In the genomic region with DNA sequence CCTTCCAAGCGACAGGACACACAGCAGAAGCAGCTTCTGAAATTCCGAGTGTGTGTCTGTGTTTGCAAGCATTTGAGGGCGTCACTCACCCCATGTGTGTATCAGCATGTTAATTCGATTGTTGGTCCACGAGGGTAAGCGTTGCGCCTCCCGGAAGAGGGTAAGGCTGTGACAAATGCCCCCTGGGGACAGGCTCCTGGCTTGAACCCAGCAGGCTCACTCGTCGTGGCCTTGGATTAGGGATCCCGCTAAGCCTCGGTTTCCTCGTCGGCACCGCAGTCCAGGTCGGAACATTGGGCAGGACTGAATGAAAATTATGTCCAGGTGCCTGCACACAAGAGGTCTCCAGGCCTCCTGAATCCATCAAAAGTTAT, we compare ENCODE assay signal across 8 cellular contexts. TPM values are rescaled to one million over a fixed set of nuclear protein-coding genes. Genes with fewer than 3 reads are reported as not detected.
DNase-seq lines count a peak whose midpoint lies in the region; ATAC-seq, FAIRE-seq and TF ChIP-seq lines count a peak whose summit lies in the region.
"Had no signal": no experiment of that assay in that cellular context is flagged by ENCODE, and none has a peak within 500 bp of the region (broad histone marks: within the 10 kb centered on the region; RNA-seq: fewer than 3 reads in every experiment).

No MANE protein-coding gene starts in this region.

- no peaks in the 10 kb centered on the region for H4K20me1 ChIP-seq in endothelial cell of umbilical vein (replicated peaks; ENCODE audit: control insufficient read depth, extremely low read depth, insufficient read depth, low read length)

- H3K4me3 ChIP-seq in GM08714 (ENCODE audit: low read length) (peak overlapping the region; percentile 45; the same call in 1 of the 2 replicates), Peyer's patch (peak overlapping the region; percentile 62 to 91 (median 72)), endothelial cell of umbilical vein (replicated peaks in 1 of 3; ENCODE audit: insufficient read depth in 1 of 3, low read depth in 1 of 3, low read length in 3 of 3) (no peak overlapping the region)

- intact Hi-C loops in endothelial cell of umbilical vein (cut with micrococcal nuclease) = no loop called here

- TF ChIP-seq POLR2A in Peyer's patch (IDR thresholded peaks at IDR 0.05) (no peak), endothelial cell of umbilical vein (IDR thresholded peaks at IDR 0.05; ENCODE audit: low read depth, low read length) (no peak)

- H3K4me3 Mint-ChIP-seq in progenitor cell of endocrine pancreas (ENCODE audit: low read depth) = peak overlapping the region; percentile 76

- BruUV-seq in endothelial cell of umbilical vein (replicated peaks; lab: Mats Ljungman, UMichigan) = no TSS peak

- no peak for ATAC-seq in GM19023 (IDR thresholded peaks at IDR 0.05; ENCODE audit: unreplicated experiment)
- no peak for ATAC-seq in GM21619 (IDR thresholded peaks at IDR 0.05; ENCODE audit: unreplicated experiment)
- ATAC-seq in HG03095 (IDR thresholded peaks at IDR 0.05; ENCODE audit: unreplicated experiment) = no peak

- H3K79me2 ChIP-seq in endothelial cell of umbilical vein (ENCODE audit: control insufficient read depth, insufficient read depth, low read length) = no peaks in the 10 kb centered on the region

- POLR2A ChIA-PET in endothelial cell of umbilical vein (lab: Charles Lee) = no interaction called here

- H3K9me1 ChIP-seq in endothelial cell of umbilical vein (replicated peaks; ENCODE audit: control insufficient read depth, extremely low read depth, insufficient read depth, low read length) = no peaks in the 10 kb centered on the region

- peaks cover 14% of the 10 kb centered on the region for H3K27me3 Mint-ChIP-seq in progenitor cell of endocrine pancreas

- peak overlapping the region; percentile 98 for H2AFZ ChIP-seq in endothelial cell of umbilical vein (ENCODE audit: low read depth, low read length)

- H3K9ac ChIP-seq in endothelial cell of umbilical vein (replicated peaks; ENCODE audit: extremely low read depth, insufficient read depth, low read length) = no peak overlapping the region

- peaks cover 0 to 11% (median 5%) of the 10 kb centered on the region in 4 donors for H3K4me1 ChIP-seq in Peyer's patch
- peaks cover 7% of the 10 kb centered on the region for H3K4me1 ChIP-seq in endothelial cell of umbilical vein (ENCODE audit: control insufficient read depth, extremely low read depth, insufficient read depth, low read length)

- H3K4me2 ChIP-seq in endothelial cell of umbilical vein (ENCODE audit: insufficient read depth, low read length) = peak overlapping the region; percentile 53

- no peaks in the 10 kb centered on the region for H3K4me1 Mint-ChIP-seq in progenitor cell of endocrine pancreas (ENCODE audit: low read depth)

- dilution Hi-C loops in endothelial cell of umbilical vein (cut with MboI; ENCODE audit: extremely low pct_ligation_motif_present, low sequenced_read_pairs) = no loop called here

- no peak for TF ChIP-seq CTCF in Peyer's patch (IDR thresholded peaks at IDR 0.05)
- no peak for TF ChIP-seq CTCF in endothelial cell of umbilical vein (IDR thresholded peaks at IDR 0.05; ENCODE audit: extremely low read depth in 1 of 2, insufficient read depth in 1 of 2, low read depth in 1 of 2, low read length in 2 of 2)
- no peak for TF ChIP-seq CTCF in progenitor cell of endocrine pancreas (IDR thresholded peaks at IDR 0.05; ENCODE audit: unreplicated experiment)

- H3K27ac ChIP-seq in Peyer's patch = peak overlapping the region; percentile 84 to 89 (median 88)
- H3K27ac ChIP-seq in endothelial cell of umbilical vein (ENCODE audit: insufficient read depth, low read depth, low read length) = no peak overlapping the region

- peaks cover 5% of the 10 kb centered on the region for H3K36me3 Mint-ChIP-seq in progenitor cell of endocrine pancreas (ENCODE audit: insufficient read depth)

- H3K9me3 Mint-ChIP-seq in progenitor cell of endocrine pancreas (ENCODE audit: low read depth) = no peaks in the 10 kb centered on the region

- no peak for DNase-seq in Peyer's patch
- DNase-seq in endothelial cell of umbilical vein (ENCODE audit: low read depth, low spot score) = no peak
- DNase-seq in progenitor cell of endocrine pancreas (ENCODE audit: low spot score, unreplicated experiment) = no peak

- H3K9me3 ChIP-seq in Peyer's patch (no peaks in the 10 kb centered on the region), endothelial cell of umbilical vein (replicated peaks; ENCODE audit: control insufficient read depth, insufficient read depth, low read length) (no peaks in the 10 kb centered on the region)

- CTCF ChIA-PET in endothelial cell of umbilical vein (lab: Charles Lee) = interaction anchor here (0.7 kb wide), 1 partner anchor 45 kb away, joined by 3 read pairs; a partner anchor contains a TSS

- H3K27ac Mint-ChIP-seq in progenitor cell of endocrine pancreas = peak overlapping the region; percentile 74

- H3K36me3 ChIP-seq in Peyer's patch (peaks cover 0 to 10% (median 0%) of the 10 kb centered on the region in 3 donors), endothelial cell of umbilical vein (ENCODE audit: control insufficient read depth in 2 of 2, extremely low read depth in 1 of 2, insufficient read depth in 2 of 2, low read length in 2 of 2) (peaks cover 0 to 4% of the 10 kb centered on the region in 2 experiments)

- FAIRE-seq in endothelial cell of umbilical vein (lab: Jason Lieb, UNC) = no peak

- H3K27me3 ChIP-seq in Peyer's patch (no peaks in the 10 kb centered on the region), endothelial cell of umbilical vein (ENCODE audit: control insufficient read depth in 2 of 2, insufficient read depth in 2 of 2, low read length in 2 of 2) (no peaks in the 10 kb centered on the region)

TF ChIP-seq in endothelial cell of umbilical vein, 7 proteins besides CTCF, POLR2A, EP300 and RAD21 (continues in another document):
- no peak for TF ChIP-seq FOS (IDR thresholded peaks at IDR 0.05; ENCODE audit: borderline replicate concordance, insufficient read depth, low read length)
- no peak for TF ChIP-seq GATA2 (IDR thresholded peaks at IDR 0.05; ENCODE audit: insufficient read depth, insufficient read length, low read depth, low read length)
- TF ChIP-seq EZH2 (IDR thresholded peaks at IDR 0.05; ENCODE audit: borderline replicate concordance, low read depth, low read length, severe bottlenecking) = no peak

RNA-seq across cellular contexts. Expression of a gene that starts 0.6 kb away (rescaled TPM):
- total RNA-seq in Peyer's patch (100 to 1,000 TPM; 117 to 245 (median 199) TPM), endothelial cell of umbilical vein (70.0 and 87.6 TPM in 2 replicates), progenitor cell of endocrine pancreas (141 and 143 TPM in 2 replicates)
- 104 and 105 TPM in 2 replicates for polyA plus RNA-seq in endothelial cell of umbilical vein
- polyA plus RNA-seq in endothelial cell of umbilical vein (2011; cell fraction: cytosol; rRNA removed) = 56.8 and 60.2 TPM in 2 replicates
- 331 and 336 TPM in 2 replicates for polyA plus RNA-seq in endothelial cell of umbilical vein (2011; cell fraction: nucleus; rRNA removed)
- polyA plus RNA-seq in endothelial cell of umbilical vein (2012) = 43.6 and 44.8 TPM in 2 replicates
- 229 and 460 TPM in 2 replicates for polyA minus RNA-seq in endothelial cell of umbilical vein
- polyA minus RNA-seq in endothelial cell of umbilical vein (2011; cell fraction: cytosol; rRNA and poly(A)+ RNA removed) = 51.1 TPM
- polyA minus RNA-seq in endothelial cell of umbilical vein (2011; cell fraction: nucleus; rRNA and poly(A)+ RNA removed) = 126 and 138 TPM in 2 replicates
- total RNA-seq: myocyte had no signal

RNA-seq across cellular contexts. Expression of a gene that starts 2.8 kb away (rescaled TPM):
- total RNA-seq in Peyer's patch (10 to 100 TPM in 1 of 4 donors, 1 to 10 TPM in 2, not detected in 1; 2.3 to 13.4 (median 7.8) TPM), endothelial cell of umbilical vein (not detected in 2 replicates), progenitor cell of endocrine pancreas (1.0 and 2.0 TPM in 2 replicates)
- polyA plus RNA-seq in endothelial cell of umbilical vein = not detected in 2 replicates
- not detected in 2 replicates for polyA plus RNA-seq in endothelial cell of umbilical vein (2011; cell fraction: cytosol; rRNA removed)
- polyA plus RNA-seq in endothelial cell of umbilical vein (2011; cell fraction: nucleus; rRNA removed) = 0.24 and 0.56 TPM in 2 replicates
- not detected in 2 replicates for polyA plus RNA-seq in endothelial cell of umbilical vein (2012)
- not detected in 2 replicates for polyA minus RNA-seq in endothelial cell of umbilical vein
- not detected for polyA minus RNA-seq in endothelial cell of umbilical vein (2011; cell fraction: cytosol; rRNA and poly(A)+ RNA removed)
- not detected in 2 replicates for polyA minus RNA-seq in endothelial cell of umbilical vein (2011; cell fraction: nucleus; rRNA and poly(A)+ RNA removed)
- total RNA-seq: myocyte had no signal

RNA-seq across cellular contexts. Expression of a gene that starts 6.7 kb away (rescaled TPM):
- total RNA-seq in Peyer's patch (100 to 1,000 TPM in 1 of 4 donors, 10 to 100 TPM in 3; 12.6 to 102 (median 14.5) TPM), endothelial cell of umbilical vein (162 and 172 TPM in 2 replicates), progenitor cell of endocrine pancreas (150 and 184 TPM in 2 replicates)
- polyA plus RNA-seq in endothelial cell of umbilical vein = 55.0 and 59.0 TPM in 2 replicates
- polyA plus RNA-seq in endothelial cell of umbilical vein (2011; cell fraction: cytosol; rRNA removed) = 48.7 and 75.3 TPM in 2 replicates
- polyA plus RNA-seq in endothelial cell of umbilical vein (2011; cell fraction: nucleus; rRNA removed) = 28.1 and 30.8 TPM in 2 replicates
- polyA plus RNA-seq in endothelial cell of umbilical vein (2012) = 95.4 and 103 TPM in 2 replicates
- 9.3 and 11.5 TPM in 2 replicates for polyA minus RNA-seq in endothelial cell of umbilical vein
- polyA minus RNA-seq in endothelial cell of umbilical vein (2011; cell fraction: cytosol; rRNA and poly(A)+ RNA removed) = 10.5 TPM
- 13.5 and 16.2 TPM in 2 replicates for polyA minus RNA-seq in endothelial cell of umbilical vein (2011; cell fraction: nucleus; rRNA and poly(A)+ RNA removed)

RNA-seq across cellular contexts. Expression of a gene that starts 7.0 kb away (rescaled TPM):
- total RNA-seq in Peyer's patch = 10 to 100 TPM; 26.6 to 61.9 (median 33.7) TPM
- 37.0 and 37.3 TPM in 2 replicates for total RNA-seq in endothelial cell of umbilical vein
- 47.6 and 51.6 TPM in 2 replicates for polyA plus RNA-seq in endothelial cell of umbilical vein
- 28.9 and 35.7 TPM in 2 replicates for polyA plus RNA-seq in endothelial cell of umbilical vein (2011; cell fraction: cytosol; rRNA removed)
- polyA plus RNA-seq in endothelial cell of umbilical vein (2011; cell fraction: nucleus; rRNA removed) = 82.1 and 87.5 TPM in 2 replicates
- 29.9 and 38.5 TPM in 2 replicates for polyA plus RNA-seq in endothelial cell of umbilical vein (2012)
- 38.4 and 53.6 TPM in 2 replicates for polyA minus RNA-seq in endothelial cell of umbilical vein
- polyA minus RNA-seq in endothelial cell of umbilical vein (2011; cell fraction: cytosol; rRNA and poly(A)+ RNA removed) = 53.2 TPM
- 22.1 and 36.1 TPM in 2 replicates for polyA minus RNA-seq in endothelial cell of umbilical vein (2011; cell fraction: nucleus; rRNA and poly(A)+ RNA removed)
- 38.8 and 40.3 TPM in 2 replicates for total RNA-seq in progenitor cell of endocrine pancreas

RNA-seq across cellular contexts. Expression of a gene that starts 32.5 kb away (rescaled TPM):
- not detected for total RNA-seq in Peyer's patch
- total RNA-seq in endothelial cell of umbilical vein = not detected in 2 replicates
- not detected in 2 replicates for polyA plus RNA-seq in endothelial cell of umbilical vein
- polyA plus RNA-seq in endothelial cell of umbilical vein (2011; cell fraction: cytosol; rRNA removed) = not detected in 2 replicates
- polyA plus RNA-seq in endothelial cell of umbilical vein (2011; cell fraction: nucleus; rRNA removed) = not detected in 2 replicates
- polyA plus RNA-seq in endothelial cell of umbilical vein (2012) = not detected in 2 replicates
- polyA minus RNA-seq in endothelial cell of umbilical vein = not detected in 2 replicates
- not detected for polyA minus RNA-seq in endothelial cell of umbilical vein (2011; cell fraction: cytosol; rRNA and poly(A)+ RNA removed)
- polyA minus RNA-seq in endothelial cell of umbilical vein (2011; cell fraction: nucleus; rRNA and poly(A)+ RNA removed) = not detected in 2 replicates
- total RNA-seq in progenitor cell of endocrine pancreas = not detected in 2 replicates
- total RNA-seq: myocyte had no signal

Comparison
In these comparisons a context has a peak if more than half of its experiments do, and no peak if none do; other contexts are left out.
1. H3K4me3 ChIP-seq: peak in GM08714 (single experiment) and Peyer's patch (4 of 4); none in endothelial cell of umbilical vein (0 of 3).